ENCODE assay signal across 20 cellular contexts in genomic region chr7:107208563-107208962, GRCh38. TPM values are rescaled to one million over a fixed set of nuclear protein-coding genes. Genes with fewer than 3 reads are reported as not detected.
DNase-seq lines count a peak whose midpoint lies in the region; ATAC-seq and TF ChIP-seq lines count a peak whose summit lies in the region.
"Had no signal": no experiment of that assay in that cellular context is flagged by ENCODE, and none has a peak within 500 bp of the region (broad histone marks: within the 10 kb centered on the region; RNA-seq: fewer than 3 reads in every experiment).

No MANE protein-coding gene starts in this region.

- DNase-seq in breast epithelium (ENCODE audit: low spot score in 2 of 2) (no peak), mammary epithelial cell (no peak), chondrocyte (ENCODE audit: low spot score) (no peak), tibial artery (no peak), T-cell (no peak)
- no peak for DNase-seq in naive thymus-derived CD8-positive, alpha-beta T cell
- DNase-seq in activated CD8-positive, alpha-beta memory T cell treated with anti-CD3 and anti-CD28 coated beads for 24 hours: no peak
- DNase-seq: activated CD4-positive, alpha-beta T cell treated with anti-CD3 and anti-CD28 coated beads for 36 hours; activated CD8-positive, alpha-beta memory T cell treated with anti-CD3 and anti-CD28 coated beads, Interleukin-2, amount 50 U/mL, for 4 hours; activated naive CD4-positive, alpha-beta T cell treated with anti-CD3 and anti-CD28 coated beads, Interleukin-2, amount 10 ng/mL, durations not matched to agents 7 days and 5 days; CD4-positive, alpha-beta memory T cell; DND-41; KG1; kidney glomerular epithelial cell; naive thymus-derived CD4-positive, alpha-beta T cell; NCI-H2029 treated with DMSO at 0.1 percent for 48 hours; NCI-H69; PC-3 had no signal

- TF ChIP-seq POLR2A in breast epithelium (IDR thresholded peaks at IDR 0.05): no peak

- no peaks in the 10 kb centered on the region for H4K20me1 ChIP-seq in mammary epithelial cell (ENCODE audit: insufficient read depth, low read length)

- in situ Hi-C loops in mammary epithelial cell (cut with MboI; ENCODE audit: low sequenced_read_pairs in 2 of 2): loop anchor here in 1 of 2 donors (10.0 kb wide), 1 partner anchor 516 kb away; no protein-coding TSS in a partner anchor

- dilution Hi-C loops in mammary epithelial cell (cut with HindIII; ENCODE audit: low sequenced_read_pairs): no loop called here

- peaks cover under 1% of the 10 kb centered on the region for H3K9me3 Mint-ChIP-seq in chondrocyte (ENCODE audit: low read depth)
- peaks cover 0 to 6% (median 0%) of the 10 kb centered on the region in 9 donors for H3K9me3 Mint-ChIP-seq in naive thymus-derived CD8-positive, alpha-beta T cell
- peaks cover 0 to 5% (median 0%) of the 10 kb centered on the region in 3 donors for H3K9me3 Mint-ChIP-seq in T-cell
- H3K9me3 Mint-ChIP-seq: stimulated activated effector memory CD8-positive, alpha-beta T cell treated with anti-CD3 and anti-CD28 coated beads, Interleukin-12 subunit alpha, Interleukin-12 subunit beta, amount 100 ng/mL, for 72 hours had no signal

- peak overlapping the region; percentile 27 for H3K4me3 Mint-ChIP-seq in chondrocyte (ENCODE audit: unreplicated experiment)
- H3K4me3 Mint-ChIP-seq in naive thymus-derived CD8-positive, alpha-beta T cell: no peak overlapping the region
- no peak overlapping the region for H3K4me3 Mint-ChIP-seq in T-cell
- H3K4me3 Mint-ChIP-seq: activated CD4-positive, alpha-beta T cell treated with anti-CD3 and anti-CD28 coated beads for 36 hours; activated naive CD4-positive, alpha-beta T cell treated with anti-CD3 and anti-CD28 coated beads, Interleukin-2, amount 10 ng/mL, durations not matched to agents 7 days and 5 days; CD4-positive, alpha-beta memory T cell; naive thymus-derived CD4-positive, alpha-beta T cell; stimulated activated effector memory CD8-positive, alpha-beta T cell treated with anti-CD3 and anti-CD28 coated beads, Interleukin-12 subunit alpha, Interleukin-12 subunit beta, amount 100 ng/mL, for 72 hours had no signal

- H3K27ac Mint-ChIP-seq in chondrocyte (ENCODE audit: unreplicated experiment) (peak overlapping the region; percentile 97), T-cell (no peak overlapping the region)
- peak overlapping the region in 6 of 10 donors; percentile 22 to 82 (median 66) for H3K27ac Mint-ChIP-seq in naive thymus-derived CD8-positive, alpha-beta T cell
- H3K27ac Mint-ChIP-seq: activated naive CD4-positive, alpha-beta T cell treated with anti-CD3 and anti-CD28 coated beads, Interleukin-2, amount 10 ng/mL, durations not matched to agents 7 days and 5 days had no signal

- H3K4me2 ChIP-seq in mammary epithelial cell (ENCODE audit: insufficient read depth, low read depth, low read length): no peak overlapping the region

- H3K9me3 ChIP-seq in breast epithelium: no peaks in the 10 kb centered on the region
- no peaks in the 10 kb centered on the region for H3K9me3 ChIP-seq in mammary epithelial cell (replicated peaks; ENCODE audit: insufficient read depth, low read length)
- no peaks in the 10 kb centered on the region for H3K9me3 ChIP-seq in tibial artery

- no peak overlapping the region for H3K9ac ChIP-seq in mammary epithelial cell (ENCODE audit: insufficient read depth, low read length)

- no peaks in the 10 kb centered on the region for H3K79me2 ChIP-seq in mammary epithelial cell (ENCODE audit: insufficient read depth, low read length)

- H3K27ac ChIP-seq in breast epithelium (peak overlapping the region; percentile 52 to 92), mammary epithelial cell (ENCODE audit: insufficient read depth, low read depth, low read length) (no peak overlapping the region), tibial artery (peak overlapping the region; percentile 59 to 77)

- H3K36me3 Mint-ChIP-seq in chondrocyte (ENCODE audit: low read depth) (peaks cover 21% of the 10 kb centered on the region), T-cell (peaks cover 73% of the 10 kb centered on the region)
- peaks cover 7 to 79% (median 20%) of the 10 kb centered on the region in 3 donors for H3K36me3 Mint-ChIP-seq in naive thymus-derived CD8-positive, alpha-beta T cell

- H2AFZ ChIP-seq in mammary epithelial cell (ENCODE audit: low read depth, low read length): no peak overlapping the region

- H3K27me3 ChIP-seq in breast epithelium: no peaks in the 10 kb centered on the region
- no peaks in the 10 kb centered on the region for H3K27me3 ChIP-seq in mammary epithelial cell (ENCODE audit: insufficient read depth, low read length)
- no peaks in the 10 kb centered on the region for H3K27me3 ChIP-seq in tibial artery

- no peaks in the 10 kb centered on the region for H3K27me3 Mint-ChIP-seq in chondrocyte (ENCODE audit: low read depth)
- no peaks in the 10 kb centered on the region for H3K27me3 Mint-ChIP-seq in naive thymus-derived CD8-positive, alpha-beta T cell
- no peaks in the 10 kb centered on the region for H3K27me3 Mint-ChIP-seq in T-cell
- H3K27me3 Mint-ChIP-seq: activated CD4-positive, alpha-beta T cell treated with anti-CD3 and anti-CD28 coated beads for 36 hours; activated naive CD4-positive, alpha-beta T cell treated with anti-CD3 and anti-CD28 coated beads, Interleukin-2, amount 10 ng/mL, durations not matched to agents 7 days and 5 days; CD4-positive, alpha-beta memory T cell; naive thymus-derived CD4-positive, alpha-beta T cell had no signal

- H3K4me1 Mint-ChIP-seq in chondrocyte (ENCODE audit: low read depth) (peaks cover 35% of the 10 kb centered on the region), T-cell (no peaks in the 10 kb centered on the region)
- peaks cover 0 to 9% (median 0%) of the 10 kb centered on the region in 4 donors for H3K4me1 Mint-ChIP-seq in naive thymus-derived CD8-positive, alpha-beta T cell
- H3K4me1 Mint-ChIP-seq: activated naive CD4-positive, alpha-beta T cell treated with anti-CD3 and anti-CD28 coated beads, Interleukin-2, amount 10 ng/mL, durations not matched to agents 7 days and 5 days; CD4-positive, alpha-beta memory T cell; stimulated activated effector memory CD8-positive, alpha-beta T cell treated with anti-CD3 and anti-CD28 coated beads, Interleukin-12 subunit alpha, Interleukin-12 subunit beta, amount 100 ng/mL, for 72 hours had no signal

- POLR2A ChIA-PET in naive thymus-derived CD8-positive, alpha-beta T cell (lab: Charles Lee): no interaction called here
- POLR2A ChIA-PET in T-cell (lab: Charles Lee): interaction anchor here (0.6 to 1.6 kb wide), 3 partner anchors 13 to 442 kb away, joined by 3 to 5 read pairs (median 4); no protein-coding TSS in a partner anchor

- BruUV-seq in mammary epithelial cell (replicated peaks; lab: Mats Ljungman, UMichigan): no TSS peak

- CTCF ChIA-PET in mammary epithelial cell (lab: Charles Lee; ENCODE audit: low non-redundant PET): no interaction called here
- CTCF ChIA-PET in T-cell (lab: Charles Lee): interaction anchor here in 1 of 2 donors (1.3 kb wide), 1 partner anchor 9 kb away, joined by 3 read pairs; no protein-coding TSS in a partner anchor

- 98% methylated on average over 5 of the region's 5 CpGs for WGBS in mammary epithelial cell (ENCODE audit: low coverage, missing lambda C conversion rate)

- no peak for TF ChIP-seq CTCF in breast epithelium (IDR thresholded peaks at IDR 0.05)
- no peak for TF ChIP-seq CTCF in mammary epithelial cell (conservative IDR thresholded peaks at IDR 0.05 in 1 of 2, IDR thresholded peaks at IDR 0.05 in 1 of 2; ENCODE audit: extremely low read depth in 1 of 2, insufficient read depth in 1 of 2, low read depth in 1 of 2, low read length in 2 of 2)
- no peak for TF ChIP-seq CTCF in chondrocyte (IDR thresholded peaks at IDR 0.05)
- no peak for TF ChIP-seq CTCF in tibial artery (IDR thresholded peaks at IDR 0.05)

- intact Hi-C loops in breast epithelium (cut with DNase I; ENCODE audit: low total_unique reads): no loop called here
- intact Hi-C loops in mammary epithelial cell (cut with micrococcal nuclease): no loop called here
- intact Hi-C loops in tibial artery (cut with DNase I; ENCODE audit: low total_unique reads): no loop called here

- H3K4me3 ChIP-seq in breast epithelium: no peak overlapping the region
- H3K4me3 ChIP-seq in mammary epithelial cell (replicated peaks in 1 of 3; ENCODE audit: insufficient read depth in 1 of 3, low read depth in 2 of 3, low read length in 3 of 3): no peak overlapping the region
- H3K4me3 ChIP-seq in tibial artery: no peak overlapping the region

- peaks cover 0 to 9% of the 10 kb centered on the region in 2 donors for H3K4me1 ChIP-seq in breast epithelium
- no peaks in the 10 kb centered on the region for H3K4me1 ChIP-seq in mammary epithelial cell (ENCODE audit: insufficient read depth, low read length)
- peaks cover 0 to 31% (median 17%) of the 10 kb centered on the region in 4 donors for H3K4me1 ChIP-seq in tibial artery

- H3K36me3 ChIP-seq in breast epithelium (no peaks in the 10 kb centered on the region), mammary epithelial cell (ENCODE audit: insufficient read depth, low read length) (peaks cover 4% of the 10 kb centered on the region), tibial artery (peaks cover 18 to 52% (median 40%) of the 10 kb centered on the region in 3 donors)

- no peak for ATAC-seq in naive thymus-derived CD8-positive, alpha-beta T cell
- ATAC-seq in T-cell (replicated peaks in 1 of 4) (no peak), HG03469 (IDR thresholded peaks at IDR 0.05; ENCODE audit: unreplicated experiment) (no peak)
- ATAC-seq: activated CD4-positive, alpha-beta T cell treated with anti-CD3 and anti-CD28 coated beads for 36 hours; naive thymus-derived CD4-positive, alpha-beta T cell; PC-3; stimulated activated effector memory CD8-positive, alpha-beta T cell treated with anti-CD3 and anti-CD28 coated beads, Interleukin-12 subunit alpha, Interleukin-12 subunit beta, amount 100 ng/mL, for 72 hours had no signal

RNA-seq across cellular contexts. Expression of gene HBP1, which starts 39.8 kb away (rescaled TPM):
- 100 to 1,000 TPM; 166 to 269 (median 176) TPM for total RNA-seq in breast epithelium
- 10 to 100 TPM; 23.6 to 52.3 TPM for total RNA-seq in mammary epithelial cell
- polyA plus RNA-seq in mammary epithelial cell: 18.0 TPM
- polyA minus RNA-seq in mammary epithelial cell: 25.1 TPM
- 49.0 to 51.7 TPM (median 49.4 TPM) in 3 replicates for total RNA-seq in chondrocyte
- 100 to 1,000 TPM; 135 to 136 TPM for total RNA-seq in naive thymus-derived CD8-positive, alpha-beta T cell
- polyA plus RNA-seq in naive thymus-derived CD8-positive, alpha-beta T cell: 10 to 100 TPM; 49.6 to 55.6 (median 50.3) TPM
- total RNA-seq in T-cell: 100 to 1,000 TPM in 2 of 5 donors, 10 to 100 TPM in 3; 78.6 to 211 (median 92.0) TPM

Comparison
In these comparisons a context has a peak if more than half of its experiments do, and no peak if none do; other contexts are left out.
1. H3K27ac Mint-ChIP-seq: peak in chondrocyte (single experiment) and naive thymus-derived CD8-positive, alpha-beta T cell (6 of 10); none in T-cell (0 of 2).